In the genomic region with DNA sequence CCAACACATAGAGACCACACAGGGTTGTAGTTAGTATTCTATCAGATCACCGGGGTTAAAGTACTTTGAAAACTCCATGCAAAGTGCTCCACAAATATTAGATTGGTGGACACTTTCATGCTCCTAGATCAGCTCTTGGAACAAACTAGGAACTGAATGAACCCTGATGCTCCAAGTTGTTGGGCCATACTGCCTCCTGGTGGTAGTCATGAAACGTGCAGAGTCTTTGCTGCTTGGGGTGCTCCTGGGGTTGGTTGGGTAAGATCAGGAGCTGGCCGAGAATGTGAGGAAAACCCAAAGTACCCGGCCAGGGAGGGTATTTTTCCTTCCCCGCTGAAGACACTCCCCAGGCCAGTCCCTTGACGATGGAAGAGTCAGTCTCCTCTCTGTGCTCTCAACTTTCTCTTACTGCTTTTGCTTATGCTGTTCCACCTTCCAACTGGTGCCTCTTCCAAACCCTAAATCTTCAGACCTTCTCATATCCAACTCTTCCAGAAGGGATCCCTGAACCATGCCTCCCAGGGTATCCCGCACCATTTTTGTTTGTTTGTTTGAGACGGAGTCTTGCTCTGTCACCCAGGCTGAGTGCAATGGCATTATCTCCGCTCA, we compare ENCODE assay signal across 2 cellular contexts.
TF ChIP-seq lines count a peak whose summit lies in the region.

No MANE protein-coding gene starts in this region.

TF ChIP-seq in GM23338, 12 proteins besides CTCF, POLR2A, EP300 and RAD21 (continued from another document and continues in another):
- no peak for TF ChIP-seq CREB1 (CRISPR knock-in tag; IDR thresholded peaks at IDR 0.05; ENCODE audit: low read depth)
- TF ChIP-seq ETS1 (IDR thresholded peaks at IDR 0.05): no peak
- TF ChIP-seq EZH2 (IDR thresholded peaks at IDR 0.05; ENCODE audit: low read depth, unreplicated experiment): no peak
- no peak for TF ChIP-seq POLR2AphosphoS5 (IDR thresholded peaks at IDR 0.05; ENCODE audit: low read depth)
- TF ChIP-seq NANOG (IDR thresholded peaks at IDR 0.05; ENCODE audit: borderline replicate concordance): no peak
- TF ChIP-seq ZNF331 (CRISPR knock-in tag; IDR thresholded peaks at IDR 0.05; ENCODE audit: low read depth): no peak
- TF ChIP-seq STAT1 (IDR thresholded peaks at IDR 0.05; ENCODE audit: unreplicated experiment): no peak
- no peak for TF ChIP-seq EZH2phosphoT487 (IDR thresholded peaks at IDR 0.05; ENCODE audit: unreplicated experiment)
- TF ChIP-seq, protein P1, sequence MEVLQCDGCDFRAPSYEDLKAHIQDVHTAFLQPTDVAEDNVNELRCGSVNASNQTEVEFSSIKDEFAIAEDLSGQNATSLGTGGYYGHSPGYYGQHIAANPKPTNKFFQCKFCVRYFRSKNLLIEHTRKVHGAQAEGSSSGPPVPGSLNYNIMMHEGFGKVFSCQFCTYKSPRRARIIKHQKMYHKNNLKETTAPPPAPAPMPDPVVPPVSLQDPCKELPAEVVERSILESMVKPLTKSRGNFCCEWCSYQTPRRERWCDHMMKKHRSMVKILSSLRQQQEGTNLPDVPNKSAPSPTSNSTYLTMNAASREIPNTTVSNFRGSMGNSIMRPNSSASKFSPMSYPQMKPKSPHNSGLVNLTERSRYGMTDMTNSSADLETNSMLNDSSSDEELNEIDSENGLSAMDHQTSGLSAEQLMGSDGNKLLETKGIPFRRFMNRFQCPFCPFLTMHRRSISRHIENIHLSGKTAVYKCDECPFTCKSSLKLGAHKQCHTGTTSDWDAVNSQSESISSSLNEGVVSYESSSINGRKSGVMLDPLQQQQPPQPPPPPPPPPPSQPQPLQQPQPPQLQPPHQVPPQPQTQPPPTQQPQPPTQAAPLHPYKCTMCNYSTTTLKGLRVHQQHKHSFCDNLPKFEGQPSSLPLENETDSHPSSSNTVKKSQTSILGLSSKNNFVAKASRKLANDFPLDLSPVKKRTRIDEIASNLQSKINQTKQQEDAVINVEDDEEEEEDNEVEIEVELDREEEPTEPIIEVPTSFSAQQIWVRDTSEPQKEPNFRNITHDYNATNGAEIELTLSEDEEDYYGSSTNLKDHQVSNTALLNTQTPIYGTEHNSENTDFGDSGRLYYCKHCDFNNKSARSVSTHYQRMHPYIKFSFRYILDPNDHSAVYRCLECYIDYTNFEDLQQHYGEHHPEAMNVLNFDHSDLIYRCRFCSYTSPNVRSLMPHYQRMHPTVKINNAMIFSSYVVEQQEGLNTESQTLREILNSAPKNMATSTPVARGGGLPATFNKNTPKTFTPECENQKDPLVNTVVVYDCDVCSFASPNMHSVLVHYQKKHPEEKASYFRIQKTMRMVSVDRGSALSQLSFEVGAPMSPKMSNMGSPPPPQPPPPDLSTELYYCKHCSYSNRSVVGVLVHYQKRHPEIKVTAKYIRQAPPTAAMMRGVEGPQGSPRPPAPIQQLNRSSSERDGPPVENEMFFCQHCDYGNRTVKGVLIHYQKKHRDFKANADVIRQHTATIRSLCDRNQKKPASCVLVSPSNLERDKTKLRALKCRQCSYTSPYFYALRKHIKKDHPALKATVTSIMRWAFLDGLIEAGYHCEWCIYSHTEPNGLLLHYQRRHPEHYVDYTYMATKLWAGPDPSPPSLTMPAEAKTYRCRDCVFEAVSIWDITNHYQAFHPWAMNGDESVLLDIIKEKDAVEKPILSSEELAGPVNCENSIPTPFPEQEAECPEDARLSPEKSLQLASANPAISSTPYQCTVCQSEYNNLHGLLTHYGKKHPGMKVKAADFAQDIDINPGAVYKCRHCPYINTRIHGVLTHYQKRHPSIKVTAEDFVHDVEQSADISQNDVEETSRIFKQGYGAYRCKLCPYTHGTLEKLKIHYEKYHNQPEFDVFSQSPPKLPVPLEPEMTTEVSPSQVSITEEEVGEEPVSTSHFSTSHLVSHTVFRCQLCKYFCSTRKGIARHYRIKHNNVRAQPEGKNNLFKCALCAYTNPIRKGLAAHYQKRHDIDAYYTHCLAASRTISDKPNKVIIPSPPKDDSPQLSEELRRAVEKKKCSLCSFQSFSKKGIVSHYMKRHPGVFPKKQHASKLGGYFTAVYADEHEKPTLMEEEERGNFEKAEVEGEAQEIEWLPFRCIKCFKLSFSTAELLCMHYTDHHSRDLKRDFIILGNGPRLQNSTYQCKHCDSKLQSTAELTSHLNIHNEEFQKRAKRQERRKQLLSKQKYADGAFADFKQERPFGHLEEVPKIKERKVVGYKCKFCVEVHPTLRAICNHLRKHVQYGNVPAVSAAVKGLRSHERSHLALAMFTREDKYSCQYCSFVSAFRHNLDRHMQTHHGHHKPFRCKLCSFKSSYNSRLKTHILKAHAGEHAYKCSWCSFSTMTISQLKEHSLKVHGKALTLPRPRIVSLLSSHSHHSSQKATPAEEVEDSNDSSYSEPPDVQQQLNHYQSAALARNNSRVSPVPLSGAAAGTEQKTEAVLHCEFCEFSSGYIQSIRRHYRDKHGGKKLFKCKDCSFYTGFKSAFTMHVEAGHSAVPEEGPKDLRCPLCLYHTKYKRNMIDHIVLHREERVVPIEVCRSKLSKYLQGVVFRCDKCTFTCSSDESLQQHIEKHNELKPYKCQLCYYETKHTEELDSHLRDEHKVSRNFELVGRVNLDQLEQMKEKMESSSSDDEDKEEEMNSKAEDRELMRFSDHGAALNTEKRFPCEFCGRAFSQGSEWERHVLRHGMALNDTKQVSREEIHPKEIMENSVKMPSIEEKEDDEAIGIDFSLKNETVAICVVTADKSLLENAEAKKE (CRISPR knock-in tag; IDR thresholded peaks at IDR 0.05): no peak
- no peak for TF ChIP-seq JUNB (IDR thresholded peaks at IDR 0.05; ENCODE audit: unreplicated experiment)

TF ChIP-seq in endothelial cell of umbilical vein, 7 proteins besides CTCF, POLR2A, EP300 and RAD21:
- TF ChIP-seq POLR2AphosphoS5 (IDR thresholded peaks at IDR 0.05; ENCODE audit: insufficient read depth, low read depth, low read length) (no peak), FOS (IDR thresholded peaks at IDR 0.05; ENCODE audit: borderline replicate concordance, insufficient read depth, low read length) (no peak), EZH2 (IDR thresholded peaks at IDR 0.05; ENCODE audit: borderline replicate concordance, low read depth, low read length, severe bottlenecking) (no peak), GATA2 (IDR thresholded peaks at IDR 0.05; ENCODE audit: insufficient read depth, insufficient read length, low read depth, low read length) (no peak), MYC (IDR thresholded peaks at IDR 0.05; ENCODE audit: low read depth, low read length) (no peak), JUN (IDR thresholded peaks at IDR 0.05; ENCODE audit: borderline replicate concordance, insufficient read depth, insufficient read length, low read depth) (no peak)
- TF ChIP-seq, protein P2, sequence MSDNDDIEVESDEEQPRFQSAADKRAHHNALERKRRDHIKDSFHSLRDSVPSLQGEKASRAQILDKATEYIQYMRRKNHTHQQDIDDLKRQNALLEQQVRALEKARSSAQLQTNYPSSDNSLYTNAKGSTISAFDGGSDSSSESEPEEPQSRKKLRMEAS (IDR thresholded peaks at IDR 0.05; ENCODE audit: insufficient read depth, insufficient read length): no peak
TF ChIP-seq in endothelial cell of umbilical vein: peak in this region for 0.
